Comparison of ENCODE assay signal across 24 cellular contexts in the genomic region with DNA sequence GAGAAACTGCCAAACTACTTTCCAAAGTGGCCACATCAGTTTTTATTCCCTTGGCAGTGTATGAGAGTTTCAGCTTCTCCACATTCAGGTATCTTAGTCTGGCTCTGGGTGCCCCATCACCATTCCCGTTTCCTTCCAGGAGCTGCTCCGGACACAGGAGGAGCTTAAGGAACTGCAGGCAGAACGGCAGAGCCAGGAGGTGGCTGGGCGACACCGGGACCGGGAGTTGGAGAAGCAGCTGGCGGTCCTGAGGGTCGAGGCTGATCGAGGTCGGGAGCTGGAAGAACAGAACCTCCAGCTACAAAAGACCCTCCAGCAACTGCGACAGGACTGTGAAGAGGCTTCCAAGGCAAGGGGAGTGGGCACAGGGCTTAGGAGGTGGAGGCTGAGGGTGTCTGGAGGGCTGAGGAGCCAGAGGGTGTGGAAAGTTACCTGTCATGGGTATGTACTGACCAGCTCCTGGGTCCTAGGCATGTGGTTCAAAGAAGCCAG. TPM values are rescaled to one million over a fixed set of nuclear protein-coding genes. Genes with fewer than 3 reads are reported as not detected.
DNase-seq lines count a peak whose midpoint lies in the region; ATAC-seq, FAIRE-seq and TF ChIP-seq lines count a peak whose summit lies in the region.
"Had no signal": no experiment of that assay in that cellular context is flagged by ENCODE, and none has a peak within 500 bp of the region (broad histone marks: within the 10 kb centered on the region; RNA-seq: fewer than 3 reads in every experiment).

No MANE protein-coding gene starts in this region.

- H3K9ac ChIP-seq in H9 (ENCODE audit: extremely low read depth, insufficient read length, low read length) = no peak overlapping the region
- no peak overlapping the region for H3K9ac ChIP-seq in kidney (ENCODE audit: low read length in 2 of 2)
- H3K9ac ChIP-seq: BLaER1 treated with 17β-estradiol and CSF1 and Interleukin-3, amounts not matched to agents 10 nM and 100 nM had no signal

- no peaks in the 10 kb centered on the region for H3K27me3 ChIP-seq in H9 (ENCODE audit: insufficient read depth, low read length)

- H3K4me1 ChIP-seq in H9 (ENCODE audit: insufficient read depth, low read length) = peaks cover 2% of the 10 kb centered on the region; the same call in 1 of the 2 replicates
- H3K4me1 ChIP-seq in kidney (ENCODE audit: control insufficient read depth in 1 of 2, insufficient read depth in 1 of 2, low read depth in 1 of 2, low read length in 2 of 2) = peaks cover 0 to 3% of the 10 kb centered on the region in 2 donors
- H3K4me1 ChIP-seq: A549, Caco-2 had no signal

- H3K9me3 Mint-ChIP-seq in H9 (no peaks in the 10 kb centered on the region), neural crest cell (no peaks in the 10 kb centered on the region)
- H3K9me3 Mint-ChIP-seq: CD4-positive, alpha-beta T cell; CD8-positive, alpha-beta T cell had no signal

- FAIRE-seq in kidney (lab: Jason Lieb, UNC) = no peak
- FAIRE-seq: A549, D721Med, G401.6, GM12891, GM19239 had no signal

- H3K4ac ChIP-seq in H9 (ENCODE audit: low read depth, low read length) = no peak overlapping the region

- no peak overlapping the region for H3K4me2 ChIP-seq in H9 (ENCODE audit: insufficient read depth, insufficient read length, low read length)
- H3K4me2 ChIP-seq: A549; BLaER1 treated with 17β-estradiol and CSF1 and Interleukin-3, amounts not matched to agents 10 nM and 100 nM had no signal

- peak; percentile 50 for DNase-seq in activated effector memory CD4-positive, alpha-beta T cell treated with anti-CD3 and anti-CD28 coated beads, Interleukin-2, amount 50 U/mL, for 16 hours
- DNase-seq in activated effector memory CD4-positive, alpha-beta T cell treated with Interleukin-2 at 50 U/mL for 16 hours = no peak
- DNase-seq in H9 = no peak
- DNase-seq in coronary artery (ENCODE audit: low spot score) = peak; percentile 65
- DNase-seq in neural crest cell (ENCODE audit: low read depth, low spot score) = no peak
- DNase-seq in kidney = no peak
- no peak for DNase-seq in NCI-H2227 treated with DMSO at 0.1 percent for 48 hours (lab: John Stamatoyannopoulos, UW)
- DNase-seq: AML-193; Caco-2; Calu3; CD4-positive, alpha-beta T cell; CD8-positive, alpha-beta T cell; DMS79 treated with DMSO at 0.1 percent for 48 hours; GF-D8 had no signal

- H3K27ac ChIP-seq in H9 (ENCODE audit: insufficient read length, low read depth, low read length) = no peak overlapping the region
- H3K27ac ChIP-seq in coronary artery = no peak overlapping the region
- no peak overlapping the region for H3K27ac ChIP-seq in kidney (ENCODE audit: low read depth in 2 of 2, low read length in 2 of 2)
- H3K27ac ChIP-seq: 22Rv1; A549; BLaER1 treated with 17β-estradiol and CSF1 and Interleukin-3, amounts not matched to agents 10 nM and 100 nM; C4-2B had no signal

- no CpG with 5 or more reads among the region's 11 CpGs for WGBS in H9 (ENCODE audit: extremely low coverage, insufficient read length, low lambda C conversion rate)

- no peaks in the 10 kb centered on the region for H3K23me2 ChIP-seq in H9 (ENCODE audit: insufficient read length, low read depth, low read length, poor library complexity, severe bottlenecking)

- H2AFZ ChIP-seq in H9 (ENCODE audit: low read length) = no peak overlapping the region

- H4K5ac ChIP-seq in H9 (ENCODE audit: insufficient read length, low read depth, low read length) = no peak overlapping the region

- no peak overlapping the region for H3K56ac ChIP-seq in H9 (ENCODE audit: insufficient read length, low read depth, low read length)

- no peak overlapping the region for H3T11ph ChIP-seq in H9 (ENCODE audit: low read length)

- H3K36me3 ChIP-seq in kidney (ENCODE audit: control insufficient read depth in 1 of 2, insufficient read depth in 2 of 2, low read length in 2 of 2) = peaks cover 6 to 30% of the 10 kb centered on the region in 2 donors

- H2AK5ac ChIP-seq in H9 (ENCODE audit: insufficient read length, low read length) = no peak overlapping the region

- no peak overlapping the region for H3K14ac ChIP-seq in H9 (ENCODE audit: insufficient read depth, low read length)

- H3K79me2 ChIP-seq in H9 (ENCODE audit: insufficient read depth, low read length) = no peaks in the 10 kb centered on the region

- H2BK12ac ChIP-seq in H9 (ENCODE audit: insufficient read length, low read depth, low read length) = no peak overlapping the region

- H4K91ac ChIP-seq in H9 (ENCODE audit: insufficient read length, low read depth, low read length) = no peak overlapping the region

- H3K27me3 Mint-ChIP-seq in H9 (ENCODE audit: low read depth) (no peaks in the 10 kb centered on the region), neural crest cell (ENCODE audit: low read depth) (no peaks in the 10 kb centered on the region)
- H3K27me3 Mint-ChIP-seq: CD4-positive, alpha-beta T cell had no signal

- H3K27ac Mint-ChIP-seq in H9 (peak overlapping the region in 2 of 3 experiments; percentile 81 to 89; a peak in 4 of 7 replicates), neural crest cell (ENCODE audit: unreplicated experiment) (peak overlapping the region; percentile 50)
- H3K27ac Mint-ChIP-seq: B cell; CD4-positive, alpha-beta T cell; CD8-positive, alpha-beta T cell had no signal

- H3K18ac ChIP-seq in H9 (ENCODE audit: insufficient read length, low read depth, low read length) = no peak overlapping the region

- no peak overlapping the region for H2BK15ac ChIP-seq in H9 (ENCODE audit: low read depth, low read length)

- H4K20me1 ChIP-seq in H9 (ENCODE audit: control insufficient read depth, insufficient read depth, insufficient read length) = no peaks in the 10 kb centered on the region
- H4K20me1 ChIP-seq: BLaER1 treated with 17β-estradiol and CSF1 and Interleukin-3, amounts not matched to agents 10 nM and 100 nM had no signal

- no peak for ATAC-seq in GM21390 (IDR thresholded peaks at IDR 0.05; ENCODE audit: unreplicated experiment)
- ATAC-seq: A549; CD8-positive, alpha-beta T cell had no signal

- H2BK20ac ChIP-seq in H9 (ENCODE audit: low read depth, low read length, poor library complexity, severe bottlenecking) = no peak overlapping the region

- H3K23ac ChIP-seq in H9 (ENCODE audit: insufficient read length, low read depth, low read length) = no peak overlapping the region

- TF ChIP-seq CTCF in H9 (conservative IDR thresholded peaks at IDR 0.05) (no peak), coronary artery (IDR thresholded peaks at IDR 0.05) (no peak), neural crest cell (conservative IDR thresholded peaks at IDR 0.05) (no peak), kidney (IDR thresholded peaks at IDR 0.05; ENCODE audit: borderline replicate concordance, extremely low read depth, insufficient read depth) (no peak)

- H3K9me3 ChIP-seq in H9 (ENCODE audit: control insufficient read depth, low read depth, low read length) = no peaks in the 10 kb centered on the region
- H3K9me3 ChIP-seq in kidney (ENCODE audit: control insufficient read depth in 1 of 2, low read length in 2 of 2) = no peaks in the 10 kb centered on the region
- H3K9me3 ChIP-seq: A549; BLaER1 treated with 17β-estradiol and CSF1 and Interleukin-3, amounts not matched to agents 10 nM and 100 nM; Caco-2 had no signal

- H2BK120ac ChIP-seq in H9 (ENCODE audit: low read depth, low read length, poor library complexity, severe bottlenecking) = no peak overlapping the region

- H4K8ac ChIP-seq in H9 (replicated peaks; ENCODE audit: insufficient read length, low read depth, low read length) = no peak overlapping the region

- H3K4me3 ChIP-seq in coronary artery (no peak overlapping the region), kidney (ENCODE audit: low read length in 2 of 2) (no peak overlapping the region)
- H3K4me3 ChIP-seq: A549; BLaER1 treated with 17β-estradiol and CSF1 and Interleukin-3, amounts not matched to agents 10 nM and 100 nM had no signal

- H3K36me3 Mint-ChIP-seq in H9 (ENCODE audit: insufficient read depth in 1 of 3, low read depth in 3 of 3) (peaks cover 36 to 70% (median 69%) of the 10 kb centered on the region in 3 experiments; a peak in 6 of 7 replicates), neural crest cell (ENCODE audit: low read depth) (no peaks in the 10 kb centered on the region)

- no peaks in the 10 kb centered on the region for H3K79me1 ChIP-seq in H9 (ENCODE audit: insufficient read depth, low read depth, low read length, poor library complexity, severe bottlenecking)

- H2BK5ac ChIP-seq in H9 (ENCODE audit: insufficient read length, low read length) = no peak overlapping the region

- H3K4me1 Mint-ChIP-seq in H9 (peaks cover 7 to 8% of the 10 kb centered on the region in 2 experiments), neural crest cell (peaks cover 6% of the 10 kb centered on the region)
- H3K4me1 Mint-ChIP-seq: B cell had no signal

- no peak overlapping the region for H3K4me3 Mint-ChIP-seq in H9
- H3K4me3 Mint-ChIP-seq in neural crest cell = no peak overlapping the region
- H3K4me3 Mint-ChIP-seq: B cell; CD4-positive, alpha-beta T cell; CD8-positive, alpha-beta T cell had no signal

- intact Hi-C loops in kidney (cut with DNase I) = no loop called here

RNA-seq across cellular contexts. Expression of a gene that starts 10.9 kb away (rescaled TPM):
- total RNA-seq in H9 (2021) (6.2 and 6.5 TPM in 2 replicates), neural crest cell (7.5 TPM in 2 replicates), kidney (12.9 TPM)
- polyA plus RNA-seq in kidney (ENCODE audit: insufficient read depth, low read depth, low replicate concordance) = 8.9 TPM

RNA-seq across cellular contexts. Expression of a gene that starts 18.1 kb away (rescaled TPM):
- total RNA-seq in H9 (2021) (29.9 and 30.9 TPM in 2 replicates), neural crest cell (6.7 and 7.2 TPM in 2 replicates), kidney (41.6 TPM)
- 24.0 TPM for polyA plus RNA-seq in kidney (ENCODE audit: insufficient read depth, low read depth, low replicate concordance)

Comparison
In these comparisons a context has a peak if more than half of its experiments do, and no peak if none do; other contexts are left out.
1. DNase-seq: peak in activated effector memory CD4-positive, alpha-beta T cell treated with anti-CD3 and anti-CD28 coated beads, Interleukin-2, amount 50 U/mL, for 16 hours (single experiment) and coronary artery (single experiment); none in activated effector memory CD4-positive, alpha-beta T cell treated with Interleukin-2 at 50 U/mL for 16 hours (single experiment), H9 (single experiment), neural crest cell (single experiment), kidney (single experiment) and NCI-H2227 treated with DMSO at 0.1 percent for 48 hours (single experiment).